In genomic region chr22:46744581-46744980, GRCh38 we compare ENCODE assay signal across 19 cellular contexts. TPM values are rescaled to one million over a fixed set of nuclear protein-coding genes. Genes with fewer than 3 reads are reported as not detected.
A peak's percentile ranks its signal among the peaks of the same experiment; 100 is the strongest.
DNase-seq lines count a peak whose midpoint lies in the region; ATAC-seq, FAIRE-seq and TF ChIP-seq lines count a peak whose summit lies in the region.
"Had no signal": no experiment of that assay in that cellular context is flagged by ENCODE, and none has a peak within 500 bp of the region (broad histone marks: within the 10 kb centered on the region; RNA-seq: fewer than 3 reads in every experiment).

No MANE protein-coding gene starts in this region.

- peak overlapping the region; percentile 82 for H3K27ac ChIP-seq in hepatocyte
- H3K27ac ChIP-seq in mucosa of rectum (ENCODE audit: low read depth in 2 of 2, low read length in 2 of 2) = peak overlapping the region; percentile 39 to 64
- H3K27ac ChIP-seq: C4-2B, SJCRH30 had no signal

- H3K4me1 ChIP-seq in hepatocyte (ENCODE audit: insufficient read depth) (peaks cover 45% of the 10 kb centered on the region), mucosa of rectum (ENCODE audit: control insufficient read depth in 2 of 2, insufficient read depth in 2 of 2, low read length in 2 of 2) (peaks cover 29 to 37% of the 10 kb centered on the region in 2 donors)

- peaks cover 13% of the 10 kb centered on the region for H3K79me2 ChIP-seq in hepatocyte

- peak; percentile 6 for DNase-seq in left ventricle myocardium superior
- no peak for DNase-seq in left cardiac atrium
- peak; percentile 66 for DNase-seq in hepatocyte (ENCODE audit: low spot score)
- DNase-seq in urothelium cell line (ENCODE audit: low spot score) = no peak
- DNase-seq in ecto neural progenitor cell (ENCODE audit: low spot score) = no peak
- DNase-seq: EL, Kasumi-1, NCI-H1105 treated with DMSO at 0.1 percent for 48 hours, NCI-H187 treated with DMSO at 0.1 percent for 48 hours, NCI-H526 treated with DMSO at 0.1 percent for 48 hours, RPMI8226, SJCRH30 had no signal

- H3K4me3 ChIP-seq in hepatocyte (no peak overlapping the region), mucosa of rectum (ENCODE audit: low read length in 2 of 2) (no peak overlapping the region)
- H3K4me3 ChIP-seq: A549, SJCRH30 had no signal

- H3K4me2 ChIP-seq in hepatocyte = no peak overlapping the region
- H3K4me2 ChIP-seq: A549 had no signal

- H3K27me3 ChIP-seq in hepatocyte (no peaks in the 10 kb centered on the region), mucosa of rectum (ENCODE audit: control insufficient read depth in 2 of 2, insufficient read depth in 2 of 2, low read length in 2 of 2) (no peaks in the 10 kb centered on the region)
- H3K27me3 ChIP-seq: SJCRH30 had no signal

- no peaks in the 10 kb centered on the region for H3K36me3 ChIP-seq in hepatocyte (replicated peaks; ENCODE audit: insufficient read depth, low read depth)
- no peaks in the 10 kb centered on the region for H3K36me3 ChIP-seq in mucosa of rectum (ENCODE audit: control insufficient read depth in 2 of 2, insufficient read depth in 2 of 2, low read length in 2 of 2)
- H3K36me3 ChIP-seq: SJCRH30 had no signal

- intact Hi-C loops in left ventricle myocardium superior (cut with micrococcal nuclease) = no loop called here
- intact Hi-C loops in left cardiac atrium (cut with DNase I) = no loop called here

- H3K9me2 ChIP-seq in hepatocyte (replicated peaks; ENCODE audit: insufficient read depth) = no peaks in the 10 kb centered on the region

- WGBS in hepatocyte (ENCODE audit: low lambda C conversion rate, missing lambda C conversion rate) = 74% methylated on average over 6 of the region's 6 CpGs

- no peak for TF ChIP-seq CTCF in hepatocyte (IDR thresholded peaks at IDR 0.05; ENCODE audit: poor library complexity)

- H3K9ac ChIP-seq in mucosa of rectum (ENCODE audit: low read depth in 1 of 2, low read length in 2 of 2) = no peak overlapping the region

- peak; percentile 58 for FAIRE-seq in urothelium cell line (lab: Jason Lieb, UNC)
- FAIRE-seq: A549, GM19239 had no signal

- no peaks in the 10 kb centered on the region for H4K20me1 ChIP-seq in hepatocyte (ENCODE audit: insufficient read depth, poor library complexity, severe bottlenecking)

- H3K9me3 ChIP-seq in hepatocyte (ENCODE audit: low read depth) = no peaks in the 10 kb centered on the region
- no peaks in the 10 kb centered on the region for H3K9me3 ChIP-seq in mucosa of rectum (ENCODE audit: control insufficient read depth in 2 of 2, low read length in 2 of 2)
- H3K9me3 ChIP-seq: A549, SJCRH30 had no signal

- no peak overlapping the region for H2AFZ ChIP-seq in hepatocyte

- no peak for ATAC-seq in left ventricle myocardium superior
- ATAC-seq in left cardiac atrium = no peak
- ATAC-seq in HG02938 (IDR thresholded peaks at IDR 0.05; ENCODE audit: unreplicated experiment) = no peak
- ATAC-seq in HG02623 (IDR thresholded peaks at IDR 0.05; ENCODE audit: unreplicated experiment) = no peak
- ATAC-seq: HCT116 had no signal

RNA-seq across cellular contexts. Expression of gene CERK, which starts 6.5 kb away (rescaled TPM):
- total RNA-seq in left ventricle myocardium superior (87.5 TPM), left cardiac atrium (10 to 100 TPM; 47.5 to 70.0 TPM), hepatocyte (48.0 and 59.0 TPM in 2 replicates)
- polyA plus RNA-seq in hepatocyte = 33.1 and 38.6 TPM in 2 replicates

RNA-seq across cellular contexts. Expression of gene TBC1D22A, which starts 17.9 kb away (rescaled TPM):
- 15.8 TPM for total RNA-seq in left ventricle myocardium superior
- total RNA-seq in left cardiac atrium = 10 to 100 TPM; 15.8 to 17.4 TPM
- 10.3 and 15.3 TPM in 2 replicates for total RNA-seq in hepatocyte
- 19.8 and 21.7 TPM in 2 replicates for polyA plus RNA-seq in hepatocyte

Comparison
In these comparisons a context has a peak if more than half of its experiments do, and no peak if none do; other contexts are left out.
1. DNase-seq: peak in left ventricle myocardium superior (single experiment) and hepatocyte (single experiment); none in left cardiac atrium (single experiment), urothelium cell line (single experiment) and ecto neural progenitor cell (single experiment).